In genomic region chr13:48489003-48489402, GRCh38 we compare ENCODE assay signal across 18 cellular contexts. TPM values are rescaled to one million over a fixed set of nuclear protein-coding genes. Genes with fewer than 3 reads are reported as not detected.
A peak's percentile ranks its signal among the peaks of the same experiment; 100 is the strongest.
DNase-seq lines count a peak whose midpoint lies in the region; ATAC-seq, FAIRE-seq and TF ChIP-seq lines count a peak whose summit lies in the region.
"Had no signal": no experiment of that assay in that cellular context is flagged by ENCODE, and none has a peak within 500 bp of the region (broad histone marks: within the 10 kb centered on the region; RNA-seq: fewer than 3 reads in every experiment).

No MANE protein-coding gene starts in this region.

- CTCF ChIA-PET in OCI-LY7 (lab: Charles Lee; ENCODE audit: unreplicated experiment), result no interaction called here
- CTCF ChIA-PET in endothelial cell of umbilical vein (lab: Charles Lee), result no interaction called here

- H2AFZ ChIP-seq in OCI-LY7 (ENCODE audit: low read length) (no peak overlapping the region), endothelial cell of umbilical vein (ENCODE audit: low read depth, low read length) (no peak overlapping the region)

- H4K20me1 ChIP-seq in OCI-LY7 (ENCODE audit: insufficient read depth, low read length), result no peaks in the 10 kb centered on the region; the same call in 1 of the 2 replicates
- H4K20me1 ChIP-seq in endothelial cell of umbilical vein (replicated peaks; ENCODE audit: control insufficient read depth, extremely low read depth, insufficient read depth, low read length), result no peaks in the 10 kb centered on the region

- H3K36me3 Mint-ChIP-seq in activated T-cell treated with anti-CD3 and anti-CD28 coated beads, Interleukin-2, amount 50 U/mL, for 4 hours (ENCODE audit: insufficient read depth), result peaks cover 7% of the 10 kb centered on the region

- peaks cover 30% of the 10 kb centered on the region for H3K4me1 Mint-ChIP-seq in activated T-cell treated with anti-CD3 and anti-CD28 coated beads, Interleukin-2, amount 50 U/mL, for 4 hours (ENCODE audit: low read depth)

- TF ChIP-seq POLR2A in endothelial cell of umbilical vein (IDR thresholded peaks at IDR 0.05; ENCODE audit: low read depth, low read length), result no peak

- in situ Hi-C loops in GM13976 (cut with MboI; ENCODE audit: low sequenced_read_pairs, unreplicated experiment), result no loop called here

- H3K9me1 ChIP-seq in endothelial cell of umbilical vein (replicated peaks; ENCODE audit: control insufficient read depth, extremely low read depth, insufficient read depth, low read length), result no peaks in the 10 kb centered on the region

- H3K27ac ChIP-seq in OCI-LY7 (ENCODE audit: low read depth, low read length, poor library complexity, severe bottlenecking) (no peak overlapping the region), endothelial cell of umbilical vein (ENCODE audit: insufficient read depth, low read depth, low read length) (no peak overlapping the region)

- H3K4me3 Mint-ChIP-seq in activated T-cell treated with anti-CD3 and anti-CD28 coated beads, Interleukin-2, amount 50 U/mL, for 4 hours, result peak overlapping the region; percentile 29
- H3K4me3 Mint-ChIP-seq: memory B cell, neural crest cell had no signal

- H3K4me3 ChIP-seq in OCI-LY7 (ENCODE audit: low read depth, low read length, poor library complexity, severe bottlenecking) (no peak overlapping the region), endothelial cell of umbilical vein (replicated peaks in 1 of 3; ENCODE audit: insufficient read depth in 1 of 3, low read depth in 1 of 3, low read length in 3 of 3) (no peak overlapping the region)

- no peaks in the 10 kb centered on the region for H3K27me3 Mint-ChIP-seq in activated T-cell treated with anti-CD3 and anti-CD28 coated beads, Interleukin-2, amount 50 U/mL, for 4 hours (ENCODE audit: low read depth)
- H3K27me3 Mint-ChIP-seq: memory B cell had no signal

- H3K9me3 ChIP-seq in OCI-LY7 (ENCODE audit: low read length) (no peaks in the 10 kb centered on the region), endothelial cell of umbilical vein (replicated peaks; ENCODE audit: control insufficient read depth, insufficient read depth, low read length) (no peaks in the 10 kb centered on the region)

- peaks cover 52% of the 10 kb centered on the region for H3K36me3 ChIP-seq in OCI-LY7 (ENCODE audit: insufficient read depth, low read length)
- H3K36me3 ChIP-seq in endothelial cell of umbilical vein (ENCODE audit: control insufficient read depth in 2 of 2, extremely low read depth in 1 of 2, insufficient read depth in 2 of 2, low read length in 2 of 2), result no peaks in the 10 kb centered on the region

- H3K4me1 ChIP-seq in OCI-LY7 (ENCODE audit: insufficient read depth, low read length, poor library complexity, severe bottlenecking) (peaks cover 51% of the 10 kb centered on the region), endothelial cell of umbilical vein (ENCODE audit: control insufficient read depth, extremely low read depth, insufficient read depth, low read length) (peaks cover 27% of the 10 kb centered on the region)

- no peak for FAIRE-seq in endothelial cell of umbilical vein (lab: Jason Lieb, UNC)
- FAIRE-seq: colon, H54, HTR-8/SVneo, islet of Langerhans had no signal

- intact Hi-C loops in OCI-LY7 (cut with micrococcal nuclease; ENCODE audit: unreplicated experiment), result no loop called here
- intact Hi-C loops in endothelial cell of umbilical vein (cut with micrococcal nuclease), result no loop called here

- TF ChIP-seq CTCF in GM13976 (IDR thresholded peaks at IDR 0.05; ENCODE audit: borderline replicate concordance, control extremely low read depth, extremely low read depth, insufficient read depth, missing control alignments) (no peak), OCI-LY7 (conservative IDR thresholded peaks at IDR 0.05; ENCODE audit: low read length) (no peak), endothelial cell of umbilical vein (IDR thresholded peaks at IDR 0.05; ENCODE audit: extremely low read depth in 1 of 2, insufficient read depth in 1 of 2, low read depth in 1 of 2, low read length in 2 of 2) (no peak)

- no peak for ATAC-seq in activated T-cell treated with anti-CD3 and anti-CD28 coated beads, Interleukin-2, amount 50 U/mL, for 4 hours
- no peak for ATAC-seq in HG02981 (IDR thresholded peaks at IDR 0.05; ENCODE audit: unreplicated experiment)
- ATAC-seq in HG03520 (IDR thresholded peaks at IDR 0.05; ENCODE audit: unreplicated experiment), result no peak

- no peak overlapping the region for H3K9ac ChIP-seq in endothelial cell of umbilical vein (replicated peaks; ENCODE audit: extremely low read depth, insufficient read depth, low read length)

- dilution Hi-C loops in endothelial cell of umbilical vein (cut with MboI; ENCODE audit: extremely low pct_ligation_motif_present, low sequenced_read_pairs), result no loop called here

- DNase-seq in activated T-cell treated with anti-CD3 and anti-CD28 coated beads, Interleukin-2, amount 50 U/mL, for 4 hours, result no peak
- DNase-seq in activated T-cell treated with anti-CD3 and anti-CD28 coated beads, Interleukin-2, amount 50 U/mL, for 48 hours, result no peak
- DNase-seq in GM13976 (ENCODE audit: low spot score) (peak; percentile 41), OCI-LY7 (ENCODE audit: low spot score) (peak; percentile 16), endothelial cell of umbilical vein (ENCODE audit: low read depth, low spot score) (no peak), inferior parietal cortex (ENCODE audit: extremely low spot score) (no peak)
- DNase-seq: ACHN, anterior cingulate cortex, NCI-H2029 treated with DMSO at 0.1 percent for 48 hours, NCI-H524 treated with DMSO at 0.1 percent for 48 hours had no signal

- no peaks in the 10 kb centered on the region for H3K9me2 ChIP-seq in OCI-LY7 (ENCODE audit: insufficient read depth, low read length)

- H3K27me3 ChIP-seq in endothelial cell of umbilical vein (ENCODE audit: control insufficient read depth in 2 of 2, insufficient read depth in 2 of 2, low read length in 2 of 2), result no peaks in the 10 kb centered on the region

- TSS peak; percentile 57 for BruUV-seq in OCI-LY7 (replicated peaks; lab: Mats Ljungman, UMichigan)
- TSS peak; percentile 12 for BruUV-seq in endothelial cell of umbilical vein (replicated peaks; lab: Mats Ljungman, UMichigan)

- H3K4me2 ChIP-seq in OCI-LY7 (ENCODE audit: low read length), result 0 out of 2 replicates have a peak overlapping the region, but pooled peaks have one; percentile 9
- no peak overlapping the region for H3K4me2 ChIP-seq in endothelial cell of umbilical vein (ENCODE audit: insufficient read depth, low read length)

- H3K79me2 ChIP-seq in OCI-LY7 (ENCODE audit: insufficient read depth, low read depth, low read length) (no peaks in the 10 kb centered on the region), endothelial cell of umbilical vein (ENCODE audit: control insufficient read depth, insufficient read depth, low read length) (no peaks in the 10 kb centered on the region)

- POLR2A ChIA-PET in OCI-LY7 (lab: Charles Lee), result interaction anchor here (0.6 to 1.5 kb wide), 2 partner anchors 39 to 58 kb away, joined by 3 to 7 read pairs; no protein-coding TSS in a partner anchor
- POLR2A ChIA-PET in endothelial cell of umbilical vein (lab: Charles Lee), result no interaction called here

- H3K9me3 Mint-ChIP-seq in activated T-cell treated with anti-CD3 and anti-CD28 coated beads, Interleukin-2, amount 50 U/mL, for 4 hours, result no peaks in the 10 kb centered on the region

TF ChIP-seq in endothelial cell of umbilical vein, 7 proteins besides CTCF, POLR2A, EP300 and RAD21:
- TF ChIP-seq POLR2AphosphoS5 (IDR thresholded peaks at IDR 0.05; ENCODE audit: insufficient read depth, low read depth, low read length) (no peak), JUN (IDR thresholded peaks at IDR 0.05; ENCODE audit: borderline replicate concordance, insufficient read depth, insufficient read length, low read depth) (no peak), EZH2 (IDR thresholded peaks at IDR 0.05; ENCODE audit: borderline replicate concordance, low read depth, low read length, severe bottlenecking) (no peak), MAX (IDR thresholded peaks at IDR 0.05; ENCODE audit: insufficient read depth, insufficient read length) (no peak), FOS (IDR thresholded peaks at IDR 0.05; ENCODE audit: borderline replicate concordance, insufficient read depth, low read length) (no peak), GATA2 (IDR thresholded peaks at IDR 0.05; ENCODE audit: insufficient read depth, insufficient read length, low read depth, low read length) (no peak), MYC (IDR thresholded peaks at IDR 0.05; ENCODE audit: low read depth, low read length) (no peak)
TF ChIP-seq in endothelial cell of umbilical vein: peak in this region for 0.

RNA-seq across cellular contexts. Expression of gene RCBTB2, which starts 43.9 kb away (rescaled TPM):
- total RNA-seq in activated T-cell treated with anti-CD3 and anti-CD28 coated beads, Interleukin-2, amount 50 U/mL, for 4 hours, result 1 to 10 TPM; 1.3 to 1.5 (median 1.4) TPM
- total RNA-seq in OCI-LY7 (2014; rRNA removed; shearing (Covaris generic)), result 4.4 and 9.0 TPM in 2 replicates
- total RNA-seq in OCI-LY7 (2022) (7.2 and 7.3 TPM in 2 replicates), endothelial cell of umbilical vein (9.9 and 12.6 TPM in 2 replicates)
- polyA plus RNA-seq in endothelial cell of umbilical vein, result 8.6 and 10.7 TPM in 2 replicates
- polyA plus RNA-seq in endothelial cell of umbilical vein (2011; cell fraction: cytosol; rRNA removed), result 9.5 and 9.8 TPM in 2 replicates
- 15.4 and 19.8 TPM in 2 replicates for polyA plus RNA-seq in endothelial cell of umbilical vein (2011; cell fraction: nucleus; rRNA removed)
- 7.1 and 8.1 TPM in 2 replicates for polyA plus RNA-seq in endothelial cell of umbilical vein (2012)
- polyA minus RNA-seq in endothelial cell of umbilical vein, result 15.1 and 15.9 TPM in 2 replicates
- 1.2 TPM for polyA minus RNA-seq in endothelial cell of umbilical vein (2011; cell fraction: cytosol; rRNA and poly(A)+ RNA removed)
- polyA minus RNA-seq in endothelial cell of umbilical vein (2011; cell fraction: nucleus; rRNA and poly(A)+ RNA removed), result 6.9 and 10.5 TPM in 2 replicates

Comparison
In these comparisons a context has a peak if more than half of its experiments do, and no peak if none do; other contexts are left out.
1. DNase-seq: peak in GM13976 (single experiment) and OCI-LY7 (single experiment); none in activated T-cell treated with anti-CD3 and anti-CD28 coated beads, Interleukin-2, amount 50 U/mL, for 4 hours (single experiment), activated T-cell treated with anti-CD3 and anti-CD28 coated beads, Interleukin-2, amount 50 U/mL, for 48 hours (0 of 2), endothelial cell of umbilical vein (single experiment) and inferior parietal cortex (single experiment).